ENCODE assay signal across 8 cellular contexts in the genomic region with DNA sequence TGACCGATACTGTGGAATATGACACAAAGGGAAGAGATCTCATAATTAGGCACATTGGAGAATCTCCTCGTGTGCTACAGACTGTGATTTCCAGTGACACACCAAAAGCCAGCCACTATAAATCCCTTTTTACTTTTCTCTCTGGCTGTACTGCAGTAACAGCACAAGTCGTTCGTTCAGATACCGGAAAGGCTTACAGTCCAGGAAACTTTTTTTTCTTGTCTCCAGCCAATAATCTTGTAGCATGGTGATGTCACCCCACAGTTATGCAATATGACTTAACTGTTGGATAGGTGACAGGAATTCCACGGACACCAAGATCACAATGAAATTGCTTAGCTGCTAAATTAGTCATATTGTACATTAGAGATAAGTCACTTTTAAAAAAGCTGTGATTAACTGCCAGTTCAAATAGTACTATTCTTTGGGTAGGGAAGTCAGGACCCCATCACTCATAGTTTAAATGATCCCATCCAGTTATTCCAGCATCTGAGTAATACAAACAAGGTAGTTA. TPM values are rescaled to one million over a fixed set of nuclear protein-coding genes. Genes with fewer than 3 reads are reported as not detected.
DNase-seq lines count a peak whose midpoint lies in the region; ATAC-seq and TF ChIP-seq lines count a peak whose summit lies in the region.

No MANE protein-coding gene starts in this region.

- no peaks in the 10 kb centered on the region for H3K27me3 Mint-ChIP-seq in osteocyte (ENCODE audit: unreplicated experiment)
- H3K27me3 Mint-ChIP-seq in activated CD4-positive, alpha-beta T cell treated with anti-CD3 and anti-CD28 coated beads for 36 hours: peaks cover 3% of the 10 kb centered on the region

- no peak overlapping the region for H3K27ac ChIP-seq in RWPE1

- H3K4me3 Mint-ChIP-seq in osteocyte (ENCODE audit: unreplicated experiment): peak overlapping the region; percentile 74
- H3K4me3 Mint-ChIP-seq in activated CD4-positive, alpha-beta T cell treated with anti-CD3 and anti-CD28 coated beads for 36 hours: no peak overlapping the region

- no peak for ATAC-seq in HG02981 (IDR thresholded peaks at IDR 0.05; ENCODE audit: unreplicated experiment)
- ATAC-seq in activated CD4-positive, alpha-beta T cell treated with anti-CD3 and anti-CD28 coated beads for 36 hours: no peak

- peaks cover 72% of the 10 kb centered on the region for H3K4me1 Mint-ChIP-seq in osteocyte (ENCODE audit: unreplicated experiment)
- no peaks in the 10 kb centered on the region for H3K4me1 Mint-ChIP-seq in activated CD4-positive, alpha-beta T cell treated with anti-CD3 and anti-CD28 coated beads for 36 hours

- no peak for TF ChIP-seq CTCF in RWPE1 (conservative IDR thresholded peaks at IDR 0.05; ENCODE audit: low read depth)
- TF ChIP-seq CTCF in osteocyte (IDR thresholded peaks at IDR 0.05): no peak

- H3K27ac Mint-ChIP-seq in osteocyte (ENCODE audit: unreplicated experiment): peak overlapping the region; percentile 86
- H3K27ac Mint-ChIP-seq in activated CD4-positive, alpha-beta T cell treated with anti-CD3 and anti-CD28 coated beads for 36 hours: no peak overlapping the region

- H3K9me3 ChIP-seq in ES-I3 (ENCODE audit: control insufficient read depth, insufficient read depth, low read length): no peaks in the 10 kb centered on the region

- intact Hi-C loops in activated CD4-positive, alpha-beta T cell treated with anti-CD3 and anti-CD28 coated beads for 36 hours (cut with DNase I, micrococcal nuclease): no loop called here

- DNase-seq in RWPE1 (ENCODE audit: low spot score) (peak; percentile 78), fibroblast of peridontal ligament (ENCODE audit: extremely low read depth) (peak; percentile 99), osteocyte (ENCODE audit: extremely low spot score, unreplicated experiment) (no peak), DMS114 treated with DMSO at 0.1 percent for 48 hours (lab: John Stamatoyannopoulos, UW; ENCODE audit: unreplicated experiment) (no peak)
- no peak for DNase-seq in stimulated activated CD4-positive, alpha-beta T cell treated with anti-CD3 and anti-CD28 coated beads, Interleukin-1b, Interleukin-23, amount 100 ng/mL, for 48 hours
- no peak for DNase-seq in activated CD4-positive, alpha-beta T cell treated with anti-CD3 and anti-CD28 coated beads for 36 hours

- peak overlapping the region; percentile 14; the same call in 1 of the 2 replicates for H3K9ac ChIP-seq in ES-I3 (ENCODE audit: low read depth, low read length)

- H3K36me3 ChIP-seq in ES-I3 (ENCODE audit: insufficient read depth, low read length): no peaks in the 10 kb centered on the region

- peaks cover 35% of the 10 kb centered on the region for H3K4me1 ChIP-seq in ES-I3 (ENCODE audit: insufficient read depth, low read length)

- CTCF ChIA-PET in RWPE1 (lab: Yijun Ruan, JAX): interaction anchor here (0.6 kb wide), 1 partner anchor 8 kb away, joined by 6 read pairs; no protein-coding TSS in a partner anchor
- CTCF ChIA-PET in activated CD4-positive, alpha-beta T cell treated with anti-CD3 and anti-CD28 coated beads for 36 hours (lab: Charles Lee): no interaction called here

- POLR2A ChIA-PET in RWPE1 (lab: Yijun Ruan, JAX; ENCODE audit: low non-redundant PET): no interaction called here
- POLR2A ChIA-PET in activated CD4-positive, alpha-beta T cell treated with anti-CD3 and anti-CD28 coated beads for 36 hours (lab: Charles Lee): no interaction called here

- no peaks in the 10 kb centered on the region for H3K9me3 Mint-ChIP-seq in osteocyte (ENCODE audit: unreplicated experiment)
- no peaks in the 10 kb centered on the region for H3K9me3 Mint-ChIP-seq in activated CD4-positive, alpha-beta T cell treated with anti-CD3 and anti-CD28 coated beads for 36 hours (ENCODE audit: low read depth)

- H3K36me3 Mint-ChIP-seq in osteocyte (ENCODE audit: unreplicated experiment): no peaks in the 10 kb centered on the region
- H3K36me3 Mint-ChIP-seq in activated CD4-positive, alpha-beta T cell treated with anti-CD3 and anti-CD28 coated beads for 36 hours (ENCODE audit: low read depth): no peaks in the 10 kb centered on the region

RNA-seq across cellular contexts. Expression of a gene that starts 36.3 kb away (rescaled TPM):
- total RNA-seq in osteocyte: 51.3 and 51.5 TPM in 2 replicates
- 10 to 100 TPM; 12.0 to 20.2 TPM for total RNA-seq in activated CD4-positive, alpha-beta T cell treated with anti-CD3 and anti-CD28 coated beads for 36 hours

Comparison
In these comparisons a context has a peak if more than half of its experiments do, and no peak if none do; other contexts are left out.
1. DNase-seq: peak in RWPE1 (single experiment) and fibroblast of peridontal ligament (single experiment); none in osteocyte (single experiment), stimulated activated CD4-positive, alpha-beta T cell treated with anti-CD3 and anti-CD28 coated beads, Interleukin-1b, Interleukin-23, amount 100 ng/mL, for 48 hours (single experiment), DMS114 treated with DMSO at 0.1 percent for 48 hours (single experiment) and activated CD4-positive, alpha-beta T cell treated with anti-CD3 and anti-CD28 coated beads for 36 hours (single experiment).